ENCODE assay signal across 17 cellular contexts in genomic region chr3:155912090-155912489, GRCh38. TPM values are rescaled to one million over a fixed set of nuclear protein-coding genes. Genes with fewer than 3 reads are reported as not detected.
DNase-seq lines count a peak whose midpoint lies in the region; ATAC-seq and TF ChIP-seq lines count a peak whose summit lies in the region.
"Had no signal": no experiment of that assay in that cellular context is flagged by ENCODE, and none has a peak within 500 bp of the region (broad histone marks: within the 10 kb centered on the region; RNA-seq: fewer than 3 reads in every experiment).

No MANE protein-coding gene starts in this region.

- H3K18ac ChIP-seq in mesenchymal stem cell (ENCODE audit: low read depth in 1 of 2, low read length in 2 of 2), result no peak overlapping the region

- intact Hi-C loops in ascending aorta (cut with DNase I), result no loop called here
- intact Hi-C loops in aorta (cut with DNase I), result loop anchor here in 1 of 2 donors (5.0 kb wide), 1 partner anchor 40 kb away; the partner anchor contains the start of gene GMPS

- peaks cover 0 to 10% of the 10 kb centered on the region in 2 donors for H3K4me1 ChIP-seq in ascending aorta
- no peaks in the 10 kb centered on the region for H3K4me1 ChIP-seq in mesenchymal stem cell (ENCODE audit: control insufficient read depth, insufficient read depth, low read depth, low read length)
- no peaks in the 10 kb centered on the region for H3K4me1 ChIP-seq in aorta (ENCODE audit: control insufficient read depth in 1 of 2, insufficient read depth in 2 of 2, low read length in 2 of 2)
- H3K4me1 ChIP-seq: HAP-1 had no signal

- H2AFZ ChIP-seq in mesenchymal stem cell (ENCODE audit: low read depth, low read length), result no peak overlapping the region

- H3K4me3 ChIP-seq in ascending aorta, result no peak overlapping the region
- H3K4me3 ChIP-seq in mesenchymal stem cell (ENCODE audit: insufficient read depth in 1 of 2, low read depth in 1 of 2, low read length in 2 of 2), result no peak overlapping the region
- no peak overlapping the region for H3K4me3 ChIP-seq in aorta (ENCODE audit: low read length in 2 of 2)
- H3K4me3 ChIP-seq: HAP-1 had no signal

- no peaks in the 10 kb centered on the region for H3K9me3 ChIP-seq in ascending aorta
- H3K9me3 ChIP-seq in mesenchymal stem cell (ENCODE audit: control insufficient read depth, low read length), result no peaks in the 10 kb centered on the region
- H3K9me3 ChIP-seq in aorta (ENCODE audit: control insufficient read depth, low read length), result no peaks in the 10 kb centered on the region
- H3K9me3 ChIP-seq: HAP-1 had no signal

- H3K14ac ChIP-seq in mesenchymal stem cell (ENCODE audit: low read length in 2 of 2), result no peak overlapping the region

- H2BK120ac ChIP-seq in mesenchymal stem cell (ENCODE audit: low read depth, low read length), result no peak overlapping the region

- H3K4me1 Mint-ChIP-seq in stimulated activated naive CD8-positive, alpha-beta T cell treated with anti-CD3 and anti-CD28 coated beads, Interleukin-15, Interleukin-2, amounts not matched to agents 100 ng/mL and 50 ng/mL, for 24 hours (ENCODE audit: low read depth), result peaks cover 13% of the 10 kb centered on the region

- no peak overlapping the region for H3K23ac ChIP-seq in mesenchymal stem cell (ENCODE audit: low read length in 2 of 2)

- no peak for ATAC-seq in stimulated activated naive CD8-positive, alpha-beta T cell treated with anti-CD3 and anti-CD28 coated beads, Interleukin-15, Interleukin-2, amounts not matched to agents 100 U/mL and 50 U/mL, for 24 hours
- ATAC-seq in aorta (ENCODE audit: low FRiP score) (no peak), HG02870 (IDR thresholded peaks at IDR 0.05; ENCODE audit: unreplicated experiment) (no peak)

- no peak overlapping the region for H2AK5ac ChIP-seq in mesenchymal stem cell (ENCODE audit: low read length, severe bottlenecking)

- H3K9ac ChIP-seq in mesenchymal stem cell (ENCODE audit: low read length), result peak overlapping the region; percentile 14

- DNase-seq in stimulated activated naive CD8-positive, alpha-beta T cell treated with anti-CD3 and anti-CD28 coated beads, Interleukin-15, Interleukin-2, amounts not matched to agents 100 U/mL and 50 U/mL, for 24 hours, result no peak
- no peak for DNase-seq in ascending aorta (ENCODE audit: low spot score in 2 of 2)
- no peak for DNase-seq in mesenchymal stem cell
- no peak for DNase-seq in aorta
- no peak for DNase-seq in T1000 (lab: John Stamatoyannopoulos, UW)
- no peak for DNase-seq in NCI-H2029 (lab: John Stamatoyannopoulos, UW)
- DNase-seq: C1 segment of cervical spinal cord, Kasumi-1, NCI-H1105, NCI-H1694, NCI-H2107, NCI-H2227 treated with DMSO at 0.1 percent for 48 hours, NCI-H524 had no signal

- no peak overlapping the region for H2BK12ac ChIP-seq in mesenchymal stem cell (ENCODE audit: low read length in 2 of 2)

- no peak overlapping the region for H4K91ac ChIP-seq in mesenchymal stem cell (ENCODE audit: low read length)

- peaks cover 29 to 54% of the 10 kb centered on the region in 2 donors for H3K36me3 ChIP-seq in ascending aorta
- H3K36me3 ChIP-seq in mesenchymal stem cell (ENCODE audit: control insufficient read depth in 1 of 2, insufficient read depth in 2 of 2, low read depth in 1 of 2, low read length in 2 of 2), result peaks cover 21 to 73% of the 10 kb centered on the region in 2 experiments
- peaks cover 0 to 5% of the 10 kb centered on the region in 2 donors for H3K36me3 ChIP-seq in aorta (ENCODE audit: control insufficient read depth in 1 of 2, insufficient read depth in 2 of 2, low read length in 1 of 2)

- H3K27ac ChIP-seq in ascending aorta (peak overlapping the region; percentile 67 to 79), mesenchymal stem cell (ENCODE audit: low read length, poor library complexity, severe bottlenecking) (no peak overlapping the region), aorta (ENCODE audit: low read depth in 1 of 2, low read length in 2 of 2) (peak overlapping the region; percentile 57 to 72)

- peaks cover 10% of the 10 kb centered on the region for H3K79me1 ChIP-seq in mesenchymal stem cell (replicated peaks; ENCODE audit: low read length, poor library complexity, severe bottlenecking)

- H3K27me3 ChIP-seq in ascending aorta (no peaks in the 10 kb centered on the region), mesenchymal stem cell (ENCODE audit: control insufficient read depth in 1 of 2, insufficient read depth in 1 of 2, low read length in 2 of 2) (no peaks in the 10 kb centered on the region), aorta (ENCODE audit: control insufficient read depth in 1 of 2, insufficient read depth in 2 of 2, low read length in 1 of 2) (no peaks in the 10 kb centered on the region)

- peaks cover 87% of the 10 kb centered on the region for H3K36me3 Mint-ChIP-seq in stimulated activated naive CD8-positive, alpha-beta T cell treated with anti-CD3 and anti-CD28 coated beads, Interleukin-15, Interleukin-2, amounts not matched to agents 100 ng/mL and 50 ng/mL, for 24 hours (ENCODE audit: low read depth)

- no peak overlapping the region for H3K4me2 ChIP-seq in mesenchymal stem cell (ENCODE audit: low read length, poor library complexity, severe bottlenecking)

- H3K9me3 Mint-ChIP-seq in stimulated activated naive CD8-positive, alpha-beta T cell treated with anti-CD3 and anti-CD28 coated beads, Interleukin-15, Interleukin-2, amounts not matched to agents 100 ng/mL and 50 ng/mL, for 24 hours, result no peaks in the 10 kb centered on the region
- H3K9me3 Mint-ChIP-seq: IgD-negative memory B cell had no signal

- H2BK15ac ChIP-seq in mesenchymal stem cell (ENCODE audit: low read depth, poor library complexity, severe bottlenecking), result no peak overlapping the region

- no peak overlapping the region for H4K8ac ChIP-seq in mesenchymal stem cell (ENCODE audit: low read length)

- H3K27ac Mint-ChIP-seq in stimulated activated naive CD8-positive, alpha-beta T cell treated with anti-CD3 and anti-CD28 coated beads, Interleukin-15, Interleukin-2, amounts not matched to agents 100 ng/mL and 50 ng/mL, for 24 hours, result peak overlapping the region; percentile 46
- H3K27ac Mint-ChIP-seq: IgD-negative memory B cell had no signal

- H3K4ac ChIP-seq in mesenchymal stem cell (ENCODE audit: low read depth in 1 of 2, low read length in 2 of 2), result no peak overlapping the region

- H3K27me3 Mint-ChIP-seq in stimulated activated naive CD8-positive, alpha-beta T cell treated with anti-CD3 and anti-CD28 coated beads, Interleukin-15, Interleukin-2, amounts not matched to agents 100 ng/mL and 50 ng/mL, for 24 hours, result no peaks in the 10 kb centered on the region
- H3K27me3 Mint-ChIP-seq: IgD-negative memory B cell had no signal

- H3K4me3 Mint-ChIP-seq in stimulated activated naive CD8-positive, alpha-beta T cell treated with anti-CD3 and anti-CD28 coated beads, Interleukin-15, Interleukin-2, amounts not matched to agents 100 ng/mL and 50 ng/mL, for 24 hours, result no peak overlapping the region
- H3K4me3 Mint-ChIP-seq: IgD-negative memory B cell had no signal

- no peak overlapping the region for H2BK5ac ChIP-seq in mesenchymal stem cell (ENCODE audit: low read depth, low read length, poor library complexity, severe bottlenecking)

- no peak for TF ChIP-seq CTCF in ascending aorta (IDR thresholded peaks at IDR 0.05)

RNA-seq across cellular contexts. Expression of gene GMPS, which starts 41.6 kb away (rescaled TPM):
- 17.8 TPM for total RNA-seq in ascending aorta
- 48.7 TPM for polyA plus RNA-seq in mesenchymal stem cell (2013, experiment 1 of 2)
- 51.5 TPM for polyA plus RNA-seq in mesenchymal stem cell (2013, experiment 2 of 2)
- total RNA-seq in aorta, result 10 to 100 TPM; 40.2 to 43.2 TPM
- polyA plus RNA-seq in aorta, result 10 to 100 TPM; 14.9 to 21.8 TPM

RNA-seq across cellular contexts. Expression of gene SLC33A1, which starts 57.9 kb away (rescaled TPM):
- total RNA-seq in ascending aorta (15.6 TPM), aorta (10 to 100 TPM; 27.1 to 28.5 TPM)
- 21.6 TPM for polyA plus RNA-seq in mesenchymal stem cell (2013, experiment 1 of 2)
- polyA plus RNA-seq in mesenchymal stem cell (2013, experiment 2 of 2), result 24.3 TPM
- polyA plus RNA-seq in aorta, result 10 to 100 TPM in 1 of 2 donors, 1 to 10 TPM in 1; 3.4 to 13.4 TPM
